24 cellular contexts compared by ENCODE assay signal in genomic region chr6:158668707-158669103, GRCh38. TPM values are rescaled to one million over a fixed set of nuclear protein-coding genes. Genes with fewer than 3 reads are reported as not detected.
DNase-seq lines count a peak whose midpoint lies in the region; ATAC-seq, FAIRE-seq and TF ChIP-seq lines count a peak whose summit lies in the region.
"Had no signal": no experiment of that assay in that cellular context is flagged by ENCODE, and none has a peak within 500 bp of the region (broad histone marks: within the 10 kb centered on the region; RNA-seq: fewer than 3 reads in every experiment).

No MANE protein-coding gene starts in this region.

- intact Hi-C loops in GM12878 (cut with micrococcal nuclease; ENCODE audit: unreplicated experiment) (no loop called here), thyroid gland (cut with DNase I) (no loop called here)

- no peak overlapping the region for H2AFZ ChIP-seq in GM12878 (ENCODE audit: control insufficient read depth, low read depth, low read length)

- RAD21 ChIA-PET in GM12878 (lab: Charles Lee; ENCODE audit: unreplicated experiment), result interaction anchor here (1.6 kb wide), 1 partner anchor 22 kb away, joined by 6 read pairs; no protein-coding TSS in a partner anchor

- TF ChIP-seq POLR2A in GM12878 (IDR thresholded peaks at IDR 0.05; ENCODE audit: low read depth, low read length), result no peak
- no peak for TF ChIP-seq POLR2A in thyroid gland (IDR thresholded peaks at IDR 0.05)

- no peaks in the 10 kb centered on the region for H4K20me1 ChIP-seq in GM12878 (ENCODE audit: control insufficient read depth, insufficient read depth)

- peaks cover 0 to 34% (median 18%) of the 10 kb centered on the region in 4 donors for H3K4me1 Mint-ChIP-seq in naive thymus-derived CD8-positive, alpha-beta T cell

- H3K4me2 ChIP-seq in GM12878 (ENCODE audit: control insufficient read depth, insufficient read depth), result no peak overlapping the region
- H3K4me2 ChIP-seq: A549, BLaER1 had no signal

- no peaks in the 10 kb centered on the region for H3K27me3 Mint-ChIP-seq in naive thymus-derived CD8-positive, alpha-beta T cell
- H3K27me3 Mint-ChIP-seq: central memory CD8-positive, alpha-beta T cell; T-cell had no signal

- H3K9me3 Mint-ChIP-seq in naive thymus-derived CD8-positive, alpha-beta T cell, result no peaks in the 10 kb centered on the region
- H3K9me3 Mint-ChIP-seq: central memory CD8-positive, alpha-beta T cell; nephron progenitor cell; T-cell had no signal

- no peaks in the 10 kb centered on the region for H3K79me2 ChIP-seq in GM12878 (ENCODE audit: control insufficient read depth, insufficient read depth, low read length)

- no peak for TF ChIP-seq CTCF in GM12878 (IDR thresholded peaks at IDR 0.05 in 2 of 3, conservative IDR thresholded peaks at IDR 0.05 in 1 of 3; ENCODE audit: control insufficient read depth in 2 of 3, extremely low read depth in 1 of 3, insufficient read depth in 1 of 3, low read depth in 3 of 3, low read length in 3 of 3)
- TF ChIP-seq CTCF in thyroid gland (IDR thresholded peaks at IDR 0.05), result no peak

- DNase-seq in activated CD8-positive, alpha-beta memory T cell treated with anti-CD3 and anti-CD28 coated beads for 24 hours, result peak; percentile 47
- no peak for DNase-seq in activated CD8-positive, alpha-beta memory T cell treated with anti-CD3 and anti-CD28 coated beads, Interleukin-2, amount 50 U/mL, for 4 hours
- no peak for DNase-seq in GM12878 (ENCODE audit: low read depth, low spot score)
- DNase-seq in naive thymus-derived CD8-positive, alpha-beta T cell, result no peak
- DNase-seq in thyroid gland, result peak; percentile 64 to 69
- no peak for DNase-seq in NCI-H1930 (lab: John Stamatoyannopoulos, UW)
- no peak for DNase-seq in GOT3 (lab: John Stamatoyannopoulos, UW)
- DNase-seq in COLO829 (ENCODE audit: low spot score), result no peak
- DNase-seq: activated CD4-positive, alpha-beta T cell treated with anti-CD3 and anti-CD28 coated beads for 4 hours; activated naive CD4-positive, alpha-beta T cell treated with anti-CD3 and anti-CD28 coated beads, Interleukin-2, amount 50 U/mL, for 16 hours; DMS153; effector CD4-positive, alpha-beta T cell; GDM1; NCI-H774; nephron progenitor cell; SIG-M5; stimulated activated CD4-positive, alpha-beta T cell treated with anti-CD3 and anti-CD28 coated beads, Interleukin-4, amount 100 ng/mL, for 1 hour; T-cell had no signal

- in situ Hi-C loops in GM12878 (cut with MboI), result no loop called here

- no TSS peak for BruUV-seq in GM12878 (replicated peaks; lab: Mats Ljungman, UMichigan)

- H3K36me3 Mint-ChIP-seq in naive thymus-derived CD8-positive, alpha-beta T cell, result peaks cover 17 to 56% (median 30%) of the 10 kb centered on the region in 3 donors

- H3K4me1 ChIP-seq in GM12878 (ENCODE audit: control insufficient read depth, insufficient read depth, low read length), result peaks cover 11% of the 10 kb centered on the region; the same call in 1 of the 2 replicates
- H3K4me1 ChIP-seq in thyroid gland, result peaks cover 82 to 88% of the 10 kb centered on the region in 2 donors
- H3K4me1 ChIP-seq: A549 had no signal

- H3K27me3 ChIP-seq in GM12878 (replicated peaks in 1 of 2; ENCODE audit: control insufficient read depth in 2 of 2, insufficient read depth in 2 of 2, low read length in 1 of 2) (no peaks in the 10 kb centered on the region), thyroid gland (no peaks in the 10 kb centered on the region)
- H3K27me3 ChIP-seq: esophagus muscularis mucosa had no signal

- H3K4me3 ChIP-seq in GM12878, result no peak overlapping the region
- no peak overlapping the region for H3K4me3 ChIP-seq in thyroid gland (replicated peaks in 1 of 3)
- H3K4me3 ChIP-seq: A549, BLaER1, esophagus muscularis mucosa had no signal

- CTCF ChIA-PET in GM12878 (lab: Yijun Ruan, JAX), result interaction anchor here (1.5 kb wide), 1 partner anchor 9 kb away, joined by 9 read pairs; no protein-coding TSS in a partner anchor

- H3K9ac ChIP-seq in GM12878 (ENCODE audit: control insufficient read depth, insufficient read depth, low read length), result no peak overlapping the region
- H3K9ac ChIP-seq: BLaER1 had no signal

- H3K27ac ChIP-seq in GM12878 (ENCODE audit: control insufficient read depth, insufficient read depth), result no peak overlapping the region
- peak overlapping the region; percentile 87 to 92 (median 90) for H3K27ac ChIP-seq in thyroid gland
- H3K27ac ChIP-seq: A549, BLaER1 had no signal

- H3K36me3 ChIP-seq in GM12878 (ENCODE audit: control insufficient read depth in 2 of 2, insufficient read depth in 2 of 2, low read length in 1 of 2) (no peaks in the 10 kb centered on the region; a peak in 2 of 4 replicates), thyroid gland (no peaks in the 10 kb centered on the region)
- H3K36me3 ChIP-seq: BLaER1, esophagus muscularis mucosa had no signal

- WGBS in GM12878 (ENCODE audit: insufficient coverage, insufficient replicate concordance, low lambda C conversion rate, missing lambda C conversion rate), result 80% methylated on average over 7 of the region's 7 CpGs
- WGBS in thyroid gland, 2 donors, result 33 to 45% methylated on average over 7 of the region's 7 CpGs

- TF ChIP-seq EP300 in GM12878 (IDR thresholded peaks at IDR 0.05; ENCODE audit: borderline replicate concordance in 1 of 2, control insufficient read depth in 1 of 2, low read depth in 2 of 2, low read length in 2 of 2), result no peak

- TF ChIP-seq RAD21 in GM12878 (IDR thresholded peaks at IDR 0.05; ENCODE audit: insufficient read depth, low read depth, low read length), result no peak

- ATAC-seq in GM12878, result no peak
- no peak for ATAC-seq in naive thymus-derived CD8-positive, alpha-beta T cell
- ATAC-seq: A549, T-cell had no signal

- H3K4me3 Mint-ChIP-seq in naive thymus-derived CD8-positive, alpha-beta T cell, result peak overlapping the region in 2 of 10 donors; percentile 5 to 48
- H3K4me3 Mint-ChIP-seq: central memory CD8-positive, alpha-beta T cell; nephron progenitor cell; T-cell had no signal

- H3K27ac Mint-ChIP-seq in naive thymus-derived CD8-positive, alpha-beta T cell, result peak overlapping the region in 7 of 10 donors; percentile 0 to 86 (median 49)
- H3K27ac Mint-ChIP-seq: nephron progenitor cell had no signal

- peak; percentile 23 for FAIRE-seq in GM12878 (lab: Jason Lieb, UNC)
- FAIRE-seq: A549, astrocyte, GM19239 had no signal

- H3K9me3 ChIP-seq in GM12878 (replicated peaks; ENCODE audit: control insufficient read depth, insufficient read depth, low read length) (no peaks in the 10 kb centered on the region), thyroid gland (no peaks in the 10 kb centered on the region)
- H3K9me3 ChIP-seq: A549, BLaER1, esophagus muscularis mucosa had no signal

- SMC1A ChIA-PET in GM12878 (lab: Charles Lee; ENCODE audit: uncharacterized antibody, unreplicated experiment), result interaction anchor here (0.6 to 1.3 kb wide), 3 partner anchors 23 to 45 kb away, joined by 3 to 8 read pairs (median 3); no protein-coding TSS in a partner anchor

- POLR2A ChIA-PET in GM12878 (lab: Charles Lee), result no interaction called here
- POLR2A ChIA-PET in naive thymus-derived CD8-positive, alpha-beta T cell (lab: Charles Lee), result no interaction called here

TF ChIP-seq in GM12878, 131 proteins besides CTCF, POLR2A, EP300 and RAD21 (continues in another document):
- no peak for TF ChIP-seq POLR2AphosphoS5 (IDR thresholded peaks at IDR 0.05; ENCODE audit: low read length)
- no peak for TF ChIP-seq PAX5 (IDR thresholded peaks at IDR 0.05; ENCODE audit: borderline replicate concordance, low read depth, low read length)

RNA-seq across cellular contexts. Expression of gene SYTL3, which starts 18.9 kb away (rescaled TPM):
- total RNA-seq in GM12878 (2013; cell fraction: nucleolus; rRNA removed), result 30.4 and 37.7 TPM in 2 replicates
- 9.1 and 9.4 TPM in 2 replicates for total RNA-seq in GM12878 (2014; rRNA removed)
- 6.4 and 6.7 TPM in 2 replicates for total RNA-seq in GM12878 (2014; rRNA removed; fragmentation: Illumina TruSeq; extraction: Trizol)
- 7.1 and 8.4 TPM in 2 replicates for total RNA-seq in GM12878 (2021)
- 4.8 TPM for polyA plus RNA-seq in GM12878 (2011; ENCODE audit: low read depth)
- polyA plus RNA-seq in GM12878 (2011; rRNA removed), result 12.1 and 12.9 TPM in 2 replicates
- polyA plus RNA-seq in GM12878 (2011; cell fraction: cytosol; rRNA removed), result 11.7 and 15.5 TPM in 2 replicates
- polyA plus RNA-seq in GM12878 (2011; cell fraction: nucleus; rRNA removed), result 16.8 and 21.8 TPM in 2 replicates
- polyA plus RNA-seq in GM12878 (2012), result 3.7 and 6.1 TPM in 2 replicates
- 8.0 and 8.3 TPM in 2 replicates for polyA plus RNA-seq in GM12878 (2014; fragmentation: Illumina TruSeq; extraction: Trizol)
- 1 to 10 TPM; 3.3 to 4.2 TPM for polyA plus RNA-seq in GM12878 (2014; fragmentation: Nextera tagmentation; extraction: Ambion mirVana)
- polyA plus RNA-seq in GM12878 (2014; rRNA removed), result 7.1 and 7.2 TPM in 2 replicates
- polyA plus RNA-seq in GM12878 (2016; fragmentation: Nextera tagmentation; extraction: Ambion mirVana), result 1 to 10 TPM; 5.9 to 6.7 TPM
- polyA minus RNA-seq in GM12878 (2011; rRNA and poly(A)+ RNA removed), result 12.9 and 13.6 TPM in 2 replicates
- polyA minus RNA-seq in GM12878 (2011; cell fraction: cytosol; rRNA and poly(A)+ RNA removed), result 2.9 and 4.1 TPM in 2 replicates
- polyA minus RNA-seq in GM12878 (2011; cell fraction: nucleus; rRNA and poly(A)+ RNA removed), result 7.6 and 18.4 TPM in 2 replicates
- 10 to 100 TPM; 11.1 to 13.6 TPM for total RNA-seq in naive thymus-derived CD8-positive, alpha-beta T cell
- 10 to 100 TPM; 15.7 to 16.1 (median 15.8) TPM for polyA plus RNA-seq in naive thymus-derived CD8-positive, alpha-beta T cell
- 10 to 100 TPM; 16.9 to 33.0 (median 24.4) TPM for total RNA-seq in thyroid gland

RNA-seq across cellular contexts. Expression of gene DYNLT1, which starts 24.2 kb away (rescaled TPM):
- 28.3 and 29.2 TPM in 2 replicates for total RNA-seq in GM12878 (2013; cell fraction: nucleolus; rRNA removed)
- total RNA-seq in GM12878 (2014; rRNA removed), result 35.9 and 41.5 TPM in 2 replicates
- total RNA-seq in GM12878 (2014; rRNA removed; fragmentation: Illumina TruSeq; extraction: Trizol), result 33.6 and 34.0 TPM in 2 replicates
- total RNA-seq in GM12878 (2021), result 49.1 and 51.3 TPM in 2 replicates
- polyA plus RNA-seq in GM12878 (2011; ENCODE audit: low read depth), result 84.8 TPM
- polyA plus RNA-seq in GM12878 (2011; rRNA removed), result 184 and 225 TPM in 2 replicates
- polyA plus RNA-seq in GM12878 (2011; cell fraction: cytosol; rRNA removed), result 123 and 164 TPM in 2 replicates
- 71.6 and 105 TPM in 2 replicates for polyA plus RNA-seq in GM12878 (2011; cell fraction: nucleus; rRNA removed)
- polyA plus RNA-seq in GM12878 (2012), result 43.5 and 55.4 TPM in 2 replicates
- 58.6 and 69.7 TPM in 2 replicates for polyA plus RNA-seq in GM12878 (2014; fragmentation: Illumina TruSeq; extraction: Trizol)
- 100 to 1,000 TPM; 246 to 298 TPM for polyA plus RNA-seq in GM12878 (2014; fragmentation: Nextera tagmentation; extraction: Ambion mirVana)
- 54.5 and 62.3 TPM in 2 replicates for polyA plus RNA-seq in GM12878 (2014; rRNA removed)
- polyA plus RNA-seq in GM12878 (2016; fragmentation: Nextera tagmentation; extraction: Ambion mirVana), result 100 to 1,000 TPM; 116 to 119 TPM
- 91.6 and 112 TPM in 2 replicates for polyA minus RNA-seq in GM12878 (2011; rRNA and poly(A)+ RNA removed)
- 18.4 and 19.9 TPM in 2 replicates for polyA minus RNA-seq in GM12878 (2011; cell fraction: cytosol; rRNA and poly(A)+ RNA removed)
- polyA minus RNA-seq in GM12878 (2011; cell fraction: nucleus; rRNA and poly(A)+ RNA removed), result 14.9 and 18.1 TPM in 2 replicates
- total RNA-seq in naive thymus-derived CD8-positive, alpha-beta T cell, result 10 to 100 TPM; 54.4 to 54.7 TPM
- polyA plus RNA-seq in naive thymus-derived CD8-positive, alpha-beta T cell, result 10 to 100 TPM; 63.3 to 78.6 (median 63.7) TPM
- total RNA-seq in thyroid gland, result 100 to 1,000 TPM in 2 of 4 donors, 10 to 100 TPM in 2; 76.6 to 113 (median 93.4) TPM

Comparison
In these comparisons a context has a peak if more than half of its experiments do, and no peak if none do; other contexts are left out.
1. DNase-seq: peak in activated CD8-positive, alpha-beta memory T cell treated with anti-CD3 and anti-CD28 coated beads for 24 hours (single experiment) and thyroid gland (2 of 2); none in activated CD8-positive, alpha-beta memory T cell treated with anti-CD3 and anti-CD28 coated beads, Interleukin-2, amount 50 U/mL, for 4 hours (single experiment), GM12878 (single experiment), naive thymus-derived CD8-positive, alpha-beta T cell (0 of 10), NCI-H1930 (0 of 2), GOT3 (single experiment) and COLO829 (single experiment).